1 cellular context compared by ENCODE assay signal in genomic region chr5:71693828-71694427, GRCh38.
TF ChIP-seq lines count a peak whose summit lies in the region.

No MANE protein-coding gene starts in this region.

TF ChIP-seq in HEK293, 187 proteins besides CTCF, POLR2A, EP300 and RAD21 (continued from another document):
- TF ChIP-seq ZNF518A (tag by site-specific recombination; conservative IDR thresholded peaks at IDR 0.05; ENCODE audit: low read depth): 0 out of 2 replicates have a peak, but pooled peaks have one; percentile 25
- no peak for TF ChIP-seq ZNF76 (tag by site-specific recombination; IDR thresholded peaks at IDR 0.05; ENCODE audit: borderline replicate concordance, low read depth)
- TF ChIP-seq ZNF776 (tag by site-specific recombination; IDR thresholded peaks at IDR 0.05; ENCODE audit: borderline replicate concordance): no peak
- no peak for TF ChIP-seq KLF1 (tag by site-specific recombination; IDR thresholded peaks at IDR 0.05)
- no peak for TF ChIP-seq ZFP41 (tag by site-specific recombination; IDR thresholded peaks at IDR 0.05; ENCODE audit: borderline replicate concordance)
- TF ChIP-seq ZNF792 (tag by site-specific recombination; IDR thresholded peaks at IDR 0.05): no peak
- TF ChIP-seq ZNF24 (tag by site-specific recombination; IDR thresholded peaks at IDR 0.05): peak; percentile 40; the same call in 1 of the 2 replicates
- no peak for TF ChIP-seq ZNF645 (tag by site-specific recombination; IDR thresholded peaks at IDR 0.05)
- TF ChIP-seq ZNF768 (tag by site-specific recombination; IDR thresholded peaks at IDR 0.05): no peak
- TF ChIP-seq ZBTB48 (tag by site-specific recombination; IDR thresholded peaks at IDR 0.05): peak; percentile 91
- TF ChIP-seq ZNF311 (tag by site-specific recombination; IDR thresholded peaks at IDR 0.05; ENCODE audit: borderline replicate concordance): no peak
- no peak for TF ChIP-seq ZNF157 (tag by site-specific recombination; IDR thresholded peaks at IDR 0.05)
- TF ChIP-seq ZNF148 (tag by site-specific recombination; IDR thresholded peaks at IDR 0.05; ENCODE audit: borderline replicate concordance): no peak
- no peak for TF ChIP-seq ZNF324 (tag by site-specific recombination; IDR thresholded peaks at IDR 0.05)
- 0 out of 2 replicates have a peak, but pooled peaks have one; percentile 13 for TF ChIP-seq ZNF449 (tag by site-specific recombination; IDR thresholded peaks at IDR 0.05)
- peak; percentile 77 for TF ChIP-seq ZNF335 (tag by site-specific recombination; conservative IDR thresholded peaks at IDR 0.05)
- 0 out of 2 replicates have a peak, but pooled peaks have one; percentile 9 for TF ChIP-seq ZBTB8A (tag by site-specific recombination; IDR thresholded peaks at IDR 0.05)
- peak; percentile 30; the same call in 1 of the 2 replicates for TF ChIP-seq PATZ1 (tag by site-specific recombination; IDR thresholded peaks at IDR 0.05)
